1 cellular context compared by ENCODE assay signal in genomic region chr12:107564946-107565345, GRCh38.
TF ChIP-seq lines count a peak whose summit lies in the region.

No MANE protein-coding gene starts in this region.

TF ChIP-seq in K562, 482 proteins besides CTCF, POLR2A, EP300 and RAD21 (continued from another document):
- TF ChIP-seq POLR3A (IDR thresholded peaks at IDR 0.05; ENCODE audit: borderline replicate concordance, extremely low read depth, insufficient read depth, insufficient read length): no peak
- no peak for TF ChIP-seq BDP1 (IDR thresholded peaks at IDR 0.05; ENCODE audit: insufficient read depth, insufficient read length)
- TF ChIP-seq ZNF175 (CRISPR knock-in tag; IDR thresholded peaks at IDR 0.05; ENCODE audit: low read depth): no peak
- TF ChIP-seq TAF9B (IDR thresholded peaks at IDR 0.05; ENCODE audit: partially characterized antibody): no peak
TF ChIP-seq in K562: peak in this region for 0.
